32 cellular contexts compared by ENCODE assay signal in genomic region chr18:78778651-78779050, GRCh38.
"Had no signal": no experiment of that assay in that cellular context is flagged by ENCODE, and none has a peak within 500 bp of the region (broad histone marks: within the 10 kb centered on the region; RNA-seq: fewer than 3 reads in every experiment).

No MANE protein-coding gene starts in this region.

- H3K4me3 ChIP-seq: heart right ventricle, hepatocyte, lower lobe of right lung, neural progenitor cell, ovary, prostate gland, sigmoid colon, thoracic aorta, tibial artery, uterus had no signal

- H3K27ac ChIP-seq: heart right ventricle, hepatocyte, lower lobe of right lung, neural progenitor cell, neutrophil, ovary, prostate gland, sigmoid colon, thoracic aorta, tibial artery, uterus had no signal

- H3K27ac Mint-ChIP-seq: mesothelial cell of epicardium; naive B cell; natural killer cell; nephron progenitor cell; neural progenitor cell; stimulated activated memory B cell treated with anti-CD40 and anti-IgM and Interleukin-4, amounts not matched to agents 10 μg/mL and 1 μg/mL and 100 μg/mL, for 72 hours; stimulated activated naive CD8-positive, alpha-beta T cell treated with anti-CD3 and anti-CD28 coated beads, Interleukin-15, amount 100 ng/mL, for 72 hours had no signal

- H3K4me1 Mint-ChIP-seq: naive B cell; natural killer cell; stimulated activated memory B cell treated with anti-CD40 and anti-IgM and Interleukin-4, amounts not matched to agents 10 μg/mL and 1 μg/mL and 100 μg/mL, for 72 hours; stimulated activated naive CD8-positive, alpha-beta T cell treated with anti-CD3 and anti-CD28 coated beads, Interleukin-15, amount 100 ng/mL, for 72 hours had no signal

- H3K27me3 ChIP-seq: hepatocyte, neural progenitor cell, neutrophil, ovary, sigmoid colon, tibial artery, uterus had no signal

- H3K36me3 Mint-ChIP-seq: mesothelial cell of epicardium; naive B cell; natural killer cell; neural progenitor cell; stimulated activated memory B cell treated with anti-CD40 and anti-IgM and Interleukin-4, amounts not matched to agents 10 μg/mL and 1 μg/mL and 100 μg/mL, for 72 hours had no signal

- H3K36me3 ChIP-seq: heart right ventricle, lower lobe of right lung, neural progenitor cell, neutrophil, ovary, prostate gland, sigmoid colon, thoracic aorta, tibial artery, uterus had no signal

- H3K9me3 ChIP-seq: heart right ventricle, lower lobe of right lung, neutrophil, ovary, prostate gland, sigmoid colon, thoracic aorta, tibial artery, uterus had no signal

- H3K4me1 ChIP-seq: heart right ventricle, lower lobe of right lung, neural progenitor cell, prostate gland, sigmoid colon, tibial artery, uterus had no signal

- DNase-seq: heart right ventricle; kidney glomerular epithelial cell; left cardiac atrium; lower lobe of right lung; mammary epithelial cell; mesenchymal stem cell; naive B cell; natural killer cell; nephron progenitor cell; occipital lobe; ovary; retina; right cardiac atrium; small intestine; stimulated activated CD4-positive, alpha-beta T cell treated with anti-CD3 and anti-CD28 coated beads, Interleukin-1b, Interleukin-23, amount 100 ng/mL, for 48 hours; stimulated activated CD4-positive, alpha-beta T cell treated with anti-CD3 and anti-CD28 coated beads, Interleukin-2, amount 100 ng/mL, for 48 hours; stimulated activated CD4-positive, alpha-beta T cell treated with anti-CD3 and anti-CD28 coated beads, Interleukin-4, amount 100 ng/mL, for 4 hours; stimulated activated CD8-positive, alpha-beta memory T cell treated with anti-CD3 and anti-CD28 coated beads, Interleukin-4, amount 100 ng/mL, for 48 hours; stimulated activated naive CD4-positive, alpha-beta T cell treated with Interleukin-2 at 50 U/mL for 16 hours; stimulated activated naive CD8-positive, alpha-beta T cell treated with anti-CD3 and anti-CD28 coated beads, Interleukin-15, amount 100 ng/mL, for 72 hours; tibial artery; trophoblast cell; uterus had no signal

- H3K79me2 ChIP-seq: hepatocyte had no signal

- H3K9me3 Mint-ChIP-seq: mesothelial cell of epicardium; naive B cell; natural killer cell; nephron progenitor cell; stimulated activated memory B cell treated with anti-CD40 and anti-IgM and Interleukin-4, amounts not matched to agents 10 μg/mL and 1 μg/mL and 100 μg/mL, for 72 hours; stimulated activated naive CD8-positive, alpha-beta T cell treated with anti-CD3 and anti-CD28 coated beads, Interleukin-15, amount 100 ng/mL, for 72 hours had no signal

- FAIRE-seq: keratinocyte, small intestine had no signal

- H3K27me3 Mint-ChIP-seq: naive B cell; stimulated activated memory B cell treated with anti-CD40 and anti-IgM and Interleukin-4, amounts not matched to agents 10 μg/mL and 1 μg/mL and 100 μg/mL, for 72 hours; stimulated activated naive CD8-positive, alpha-beta T cell treated with anti-CD3 and anti-CD28 coated beads, Interleukin-15, amount 100 ng/mL, for 72 hours had no signal

- H3K4me3 Mint-ChIP-seq: mesothelial cell of epicardium; naive B cell; natural killer cell; nephron progenitor cell; neural progenitor cell; stimulated activated memory B cell treated with anti-CD40 and anti-IgM and Interleukin-4, amounts not matched to agents 10 μg/mL and 1 μg/mL and 100 μg/mL, for 72 hours; stimulated activated naive CD8-positive, alpha-beta T cell treated with anti-CD3 and anti-CD28 coated beads, Interleukin-15, amount 100 ng/mL, for 72 hours had no signal

- H3K4me2 ChIP-seq: hepatocyte, neural progenitor cell had no signal

- H2AFZ ChIP-seq: hepatocyte, neural progenitor cell had no signal
